ENCODE assay signal across 11 cellular contexts in genomic region chr2:12006841-12007240, GRCh38.
A peak's percentile ranks its signal among the peaks of the same experiment; 100 is the strongest.
DNase-seq lines count a peak whose midpoint lies in the region; ATAC-seq, FAIRE-seq and TF ChIP-seq lines count a peak whose summit lies in the region.
"Had no signal": no experiment of that assay in that cellular context is flagged by ENCODE, and none has a peak within 500 bp of the region (broad histone marks: within the 10 kb centered on the region; RNA-seq: fewer than 3 reads in every experiment).

No MANE protein-coding gene starts in this region.

- H3K27ac Mint-ChIP-seq in nephron, result peak overlapping the region; percentile 72 to 73 (median 72)

- no peaks in the 10 kb centered on the region for H4K20me1 ChIP-seq in endothelial cell of umbilical vein (replicated peaks; ENCODE audit: control insufficient read depth, extremely low read depth, insufficient read depth, low read length)

- TF ChIP-seq CTCF in endothelial cell of umbilical vein (IDR thresholded peaks at IDR 0.05; ENCODE audit: extremely low read depth in 1 of 2, insufficient read depth in 1 of 2, low read depth in 1 of 2, low read length in 2 of 2) (no peak), nephron (IDR thresholded peaks at IDR 0.05; ENCODE audit: unreplicated experiment in 3 of 3) (no peak)

- H3K9ac ChIP-seq in endothelial cell of umbilical vein (replicated peaks; ENCODE audit: extremely low read depth, insufficient read depth, low read length), result no peak overlapping the region

- dilution Hi-C loops in endothelial cell of umbilical vein (cut with MboI; ENCODE audit: extremely low pct_ligation_motif_present, low sequenced_read_pairs), result no loop called here

- H3K4me3 ChIP-seq in endothelial cell of umbilical vein (replicated peaks in 1 of 3; ENCODE audit: insufficient read depth in 1 of 3, low read depth in 1 of 3, low read length in 3 of 3), result no peak overlapping the region
- H3K4me3 ChIP-seq: suprapubic skin had no signal

- H3K4me1 ChIP-seq in endothelial cell of umbilical vein (ENCODE audit: control insufficient read depth, extremely low read depth, insufficient read depth, low read length), result peaks cover 27% of the 10 kb centered on the region

- BruUV-seq in endothelial cell of umbilical vein (replicated peaks; lab: Mats Ljungman, UMichigan), result no TSS peak

- H3K36me3 Mint-ChIP-seq in nephron (ENCODE audit: low read depth), result no peaks in the 10 kb centered on the region

- no peak overlapping the region for H3K4me3 Mint-ChIP-seq in nephron

- peaks cover 3% of the 10 kb centered on the region for H3K9me3 Mint-ChIP-seq in nephron

- ATAC-seq in HG03354 (IDR thresholded peaks at IDR 0.05; ENCODE audit: poor library complexity, severe bottlenecking, unreplicated experiment) (no peak), HG03439 (IDR thresholded peaks at IDR 0.05; ENCODE audit: unreplicated experiment) (no peak)
- ATAC-seq: left colon had no signal

- POLR2A ChIA-PET in endothelial cell of umbilical vein (lab: Charles Lee), result no interaction called here

- H3K27ac ChIP-seq in endothelial cell of umbilical vein (ENCODE audit: insufficient read depth, low read depth, low read length), result peak overlapping the region; percentile 4
- H3K27ac ChIP-seq: suprapubic skin had no signal

- intact Hi-C loops in endothelial cell of umbilical vein (cut with micrococcal nuclease) (loop anchor here (5.0 kb wide), 2 partner anchors 150 to 710 kb away; partner anchors contain the start of gene TRIB2), posterior cingulate gyrus (cut with DNase I) (no loop called here)

- H3K79me2 ChIP-seq in endothelial cell of umbilical vein (ENCODE audit: control insufficient read depth, insufficient read depth, low read length), result no peaks in the 10 kb centered on the region

- FAIRE-seq in RCC 7860 (lab: Jason Lieb, UNC) (no peak), endothelial cell of umbilical vein (lab: Jason Lieb, UNC) (peak; percentile 86)

- no peak overlapping the region for H2AFZ ChIP-seq in endothelial cell of umbilical vein (ENCODE audit: low read depth, low read length)

- no peaks in the 10 kb centered on the region for H3K9me3 ChIP-seq in endothelial cell of umbilical vein (replicated peaks; ENCODE audit: control insufficient read depth, insufficient read depth, low read length)
- H3K9me3 ChIP-seq: suprapubic skin had no signal

- H3K4me2 ChIP-seq in endothelial cell of umbilical vein (ENCODE audit: insufficient read depth, low read length), result no peak overlapping the region

- peak; percentile 85 for DNase-seq in ELF-1 (ENCODE audit: low read depth, low spot score)
- peak; percentile 44 for DNase-seq in RCC 7860 (ENCODE audit: low spot score)
- peak; percentile 59 for DNase-seq in endothelial cell of umbilical vein (ENCODE audit: low read depth, low spot score)
- DNase-seq in cortex of kidney (lab: John Stamatoyannopoulos, UW), result no peak
- DNase-seq in posterior cingulate gyrus, result no peak
- DNase-seq: left colon, NCI-H187 treated with DMSO at 0.1 percent for 48 hours had no signal

- TF ChIP-seq POLR2A in endothelial cell of umbilical vein (IDR thresholded peaks at IDR 0.05; ENCODE audit: low read depth, low read length), result no peak

- no peaks in the 10 kb centered on the region for H3K36me3 ChIP-seq in endothelial cell of umbilical vein (ENCODE audit: control insufficient read depth in 2 of 2, extremely low read depth in 1 of 2, insufficient read depth in 2 of 2, low read length in 2 of 2)
- H3K36me3 ChIP-seq: suprapubic skin had no signal

- CTCF ChIA-PET in endothelial cell of umbilical vein (lab: Charles Lee), result interaction anchor here (0.7 to 2.1 kb wide), 7 partner anchors 9 to 1000 kb away, joined by 3 to 7 read pairs (median 4); partner anchors contain the start of gene TRIB2

- H3K9me1 ChIP-seq in endothelial cell of umbilical vein (replicated peaks; ENCODE audit: control insufficient read depth, extremely low read depth, insufficient read depth, low read length), result no peaks in the 10 kb centered on the region

- H3K27me3 ChIP-seq in endothelial cell of umbilical vein (ENCODE audit: control insufficient read depth in 2 of 2, insufficient read depth in 2 of 2, low read length in 2 of 2), result no peaks in the 10 kb centered on the region
- H3K27me3 ChIP-seq: suprapubic skin had no signal

- H3K27me3 Mint-ChIP-seq in nephron (ENCODE audit: low read depth), result peaks cover 7% of the 10 kb centered on the region

- peaks cover 51% of the 10 kb centered on the region for H3K4me1 Mint-ChIP-seq in nephron

TF ChIP-seq in endothelial cell of umbilical vein, 7 proteins besides CTCF, POLR2A, EP300 and RAD21:
- TF ChIP-seq FOS (IDR thresholded peaks at IDR 0.05; ENCODE audit: borderline replicate concordance, insufficient read depth, low read length), result peak; percentile 35
- no peak for TF ChIP-seq EZH2 (IDR thresholded peaks at IDR 0.05; ENCODE audit: borderline replicate concordance, low read depth, low read length, severe bottlenecking)
- no peak for TF ChIP-seq MYC (IDR thresholded peaks at IDR 0.05; ENCODE audit: low read depth, low read length)
- TF ChIP-seq JUN (IDR thresholded peaks at IDR 0.05; ENCODE audit: borderline replicate concordance, insufficient read depth, insufficient read length, low read depth), result peak; percentile 76

Comparison
In these comparisons a context has a peak if more than half of its experiments do, and no peak if none do; other contexts are left out.
1. DNase-seq: peak in ELF-1 (single experiment), RCC 7860 (single experiment) and endothelial cell of umbilical vein (single experiment); none in cortex of kidney (single experiment) and posterior cingulate gyrus (0 of 10).